Comparison of ENCODE assay signal across 1 cellular context in the genomic region with DNA sequence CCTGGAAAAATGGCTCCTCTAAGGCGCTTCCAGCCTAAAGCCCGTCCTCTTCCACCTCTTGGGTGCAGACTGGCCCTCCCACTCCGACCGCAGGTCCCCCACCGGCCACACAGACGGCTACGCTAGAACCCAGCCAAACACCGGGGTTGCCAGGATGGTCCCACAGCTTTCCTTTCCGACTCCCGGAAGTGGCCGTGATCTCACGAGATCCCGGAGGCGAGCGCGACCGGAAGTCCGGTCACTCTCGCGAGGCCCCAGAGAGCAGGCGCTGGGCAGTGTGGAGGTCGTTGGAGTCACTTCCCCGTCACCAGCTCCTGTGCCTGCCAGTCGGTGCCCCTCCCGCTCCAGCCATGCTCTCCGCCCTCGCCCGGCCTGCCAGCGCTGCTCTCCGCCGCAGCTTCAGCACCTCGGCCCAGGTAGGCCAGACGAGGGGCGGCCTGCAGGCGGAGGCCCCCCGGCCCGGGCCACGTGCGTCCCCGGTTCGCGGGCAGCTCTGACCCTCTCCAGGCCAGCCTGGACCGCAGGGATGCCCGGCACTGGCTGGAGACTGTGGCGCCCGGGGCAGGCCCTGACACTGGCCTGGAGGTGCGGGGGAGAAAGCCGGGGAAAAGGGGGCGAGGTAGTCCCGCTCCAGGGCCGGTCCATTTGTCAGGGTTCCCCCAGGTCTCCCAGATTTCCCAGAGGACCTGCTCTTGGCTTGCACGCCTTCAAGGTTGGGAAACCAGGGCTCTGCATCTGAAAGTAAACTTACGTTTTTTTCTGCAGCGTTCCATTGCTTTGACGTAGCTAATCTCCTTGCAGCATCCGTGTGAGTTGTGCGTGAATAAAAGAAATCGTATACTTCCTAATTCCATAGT.
TF ChIP-seq lines count a peak whose summit lies in the region.

A gene with protein sequence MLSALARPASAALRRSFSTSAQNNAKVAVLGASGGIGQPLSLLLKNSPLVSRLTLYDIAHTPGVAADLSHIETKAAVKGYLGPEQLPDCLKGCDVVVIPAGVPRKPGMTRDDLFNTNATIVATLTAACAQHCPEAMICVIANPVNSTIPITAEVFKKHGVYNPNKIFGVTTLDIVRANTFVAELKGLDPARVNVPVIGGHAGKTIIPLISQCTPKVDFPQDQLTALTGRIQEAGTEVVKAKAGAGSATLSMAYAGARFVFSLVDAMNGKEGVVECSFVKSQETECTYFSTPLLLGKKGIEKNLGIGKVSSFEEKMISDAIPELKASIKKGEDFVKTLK (plus strand): TSS at position 296 of the 857 bp plus-strand sequence. CDS start 55 bp downstream, at position 351.
A gene with protein sequence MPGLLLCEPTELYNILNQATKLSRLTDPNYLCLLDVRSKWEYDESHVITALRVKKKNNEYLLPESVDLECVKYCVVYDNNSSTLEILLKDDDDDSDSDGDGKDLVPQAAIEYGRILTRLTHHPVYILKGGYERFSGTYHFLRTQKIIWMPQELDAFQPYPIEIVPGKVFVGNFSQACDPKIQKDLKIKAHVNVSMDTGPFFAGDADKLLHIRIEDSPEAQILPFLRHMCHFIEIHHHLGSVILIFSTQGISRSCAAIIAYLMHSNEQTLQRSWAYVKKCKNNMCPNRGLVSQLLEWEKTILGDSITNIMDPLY (minus strand): TSS at position 190 of the 857 bp plus-strand sequence. CDS start 17,477 bp downstream, outside the sequence.

TF ChIP-seq in GM23338, 12 proteins besides CTCF, POLR2A, EP300 and RAD21 (continued from another document):
- TF ChIP-seq, protein P1, sequence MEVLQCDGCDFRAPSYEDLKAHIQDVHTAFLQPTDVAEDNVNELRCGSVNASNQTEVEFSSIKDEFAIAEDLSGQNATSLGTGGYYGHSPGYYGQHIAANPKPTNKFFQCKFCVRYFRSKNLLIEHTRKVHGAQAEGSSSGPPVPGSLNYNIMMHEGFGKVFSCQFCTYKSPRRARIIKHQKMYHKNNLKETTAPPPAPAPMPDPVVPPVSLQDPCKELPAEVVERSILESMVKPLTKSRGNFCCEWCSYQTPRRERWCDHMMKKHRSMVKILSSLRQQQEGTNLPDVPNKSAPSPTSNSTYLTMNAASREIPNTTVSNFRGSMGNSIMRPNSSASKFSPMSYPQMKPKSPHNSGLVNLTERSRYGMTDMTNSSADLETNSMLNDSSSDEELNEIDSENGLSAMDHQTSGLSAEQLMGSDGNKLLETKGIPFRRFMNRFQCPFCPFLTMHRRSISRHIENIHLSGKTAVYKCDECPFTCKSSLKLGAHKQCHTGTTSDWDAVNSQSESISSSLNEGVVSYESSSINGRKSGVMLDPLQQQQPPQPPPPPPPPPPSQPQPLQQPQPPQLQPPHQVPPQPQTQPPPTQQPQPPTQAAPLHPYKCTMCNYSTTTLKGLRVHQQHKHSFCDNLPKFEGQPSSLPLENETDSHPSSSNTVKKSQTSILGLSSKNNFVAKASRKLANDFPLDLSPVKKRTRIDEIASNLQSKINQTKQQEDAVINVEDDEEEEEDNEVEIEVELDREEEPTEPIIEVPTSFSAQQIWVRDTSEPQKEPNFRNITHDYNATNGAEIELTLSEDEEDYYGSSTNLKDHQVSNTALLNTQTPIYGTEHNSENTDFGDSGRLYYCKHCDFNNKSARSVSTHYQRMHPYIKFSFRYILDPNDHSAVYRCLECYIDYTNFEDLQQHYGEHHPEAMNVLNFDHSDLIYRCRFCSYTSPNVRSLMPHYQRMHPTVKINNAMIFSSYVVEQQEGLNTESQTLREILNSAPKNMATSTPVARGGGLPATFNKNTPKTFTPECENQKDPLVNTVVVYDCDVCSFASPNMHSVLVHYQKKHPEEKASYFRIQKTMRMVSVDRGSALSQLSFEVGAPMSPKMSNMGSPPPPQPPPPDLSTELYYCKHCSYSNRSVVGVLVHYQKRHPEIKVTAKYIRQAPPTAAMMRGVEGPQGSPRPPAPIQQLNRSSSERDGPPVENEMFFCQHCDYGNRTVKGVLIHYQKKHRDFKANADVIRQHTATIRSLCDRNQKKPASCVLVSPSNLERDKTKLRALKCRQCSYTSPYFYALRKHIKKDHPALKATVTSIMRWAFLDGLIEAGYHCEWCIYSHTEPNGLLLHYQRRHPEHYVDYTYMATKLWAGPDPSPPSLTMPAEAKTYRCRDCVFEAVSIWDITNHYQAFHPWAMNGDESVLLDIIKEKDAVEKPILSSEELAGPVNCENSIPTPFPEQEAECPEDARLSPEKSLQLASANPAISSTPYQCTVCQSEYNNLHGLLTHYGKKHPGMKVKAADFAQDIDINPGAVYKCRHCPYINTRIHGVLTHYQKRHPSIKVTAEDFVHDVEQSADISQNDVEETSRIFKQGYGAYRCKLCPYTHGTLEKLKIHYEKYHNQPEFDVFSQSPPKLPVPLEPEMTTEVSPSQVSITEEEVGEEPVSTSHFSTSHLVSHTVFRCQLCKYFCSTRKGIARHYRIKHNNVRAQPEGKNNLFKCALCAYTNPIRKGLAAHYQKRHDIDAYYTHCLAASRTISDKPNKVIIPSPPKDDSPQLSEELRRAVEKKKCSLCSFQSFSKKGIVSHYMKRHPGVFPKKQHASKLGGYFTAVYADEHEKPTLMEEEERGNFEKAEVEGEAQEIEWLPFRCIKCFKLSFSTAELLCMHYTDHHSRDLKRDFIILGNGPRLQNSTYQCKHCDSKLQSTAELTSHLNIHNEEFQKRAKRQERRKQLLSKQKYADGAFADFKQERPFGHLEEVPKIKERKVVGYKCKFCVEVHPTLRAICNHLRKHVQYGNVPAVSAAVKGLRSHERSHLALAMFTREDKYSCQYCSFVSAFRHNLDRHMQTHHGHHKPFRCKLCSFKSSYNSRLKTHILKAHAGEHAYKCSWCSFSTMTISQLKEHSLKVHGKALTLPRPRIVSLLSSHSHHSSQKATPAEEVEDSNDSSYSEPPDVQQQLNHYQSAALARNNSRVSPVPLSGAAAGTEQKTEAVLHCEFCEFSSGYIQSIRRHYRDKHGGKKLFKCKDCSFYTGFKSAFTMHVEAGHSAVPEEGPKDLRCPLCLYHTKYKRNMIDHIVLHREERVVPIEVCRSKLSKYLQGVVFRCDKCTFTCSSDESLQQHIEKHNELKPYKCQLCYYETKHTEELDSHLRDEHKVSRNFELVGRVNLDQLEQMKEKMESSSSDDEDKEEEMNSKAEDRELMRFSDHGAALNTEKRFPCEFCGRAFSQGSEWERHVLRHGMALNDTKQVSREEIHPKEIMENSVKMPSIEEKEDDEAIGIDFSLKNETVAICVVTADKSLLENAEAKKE (CRISPR knock-in tag; IDR thresholded peaks at IDR 0.05): no peak
- TF ChIP-seq POLR2AphosphoS5 (IDR thresholded peaks at IDR 0.05; ENCODE audit: low read depth): peak; percentile 97
- TF ChIP-seq, protein P2, sequence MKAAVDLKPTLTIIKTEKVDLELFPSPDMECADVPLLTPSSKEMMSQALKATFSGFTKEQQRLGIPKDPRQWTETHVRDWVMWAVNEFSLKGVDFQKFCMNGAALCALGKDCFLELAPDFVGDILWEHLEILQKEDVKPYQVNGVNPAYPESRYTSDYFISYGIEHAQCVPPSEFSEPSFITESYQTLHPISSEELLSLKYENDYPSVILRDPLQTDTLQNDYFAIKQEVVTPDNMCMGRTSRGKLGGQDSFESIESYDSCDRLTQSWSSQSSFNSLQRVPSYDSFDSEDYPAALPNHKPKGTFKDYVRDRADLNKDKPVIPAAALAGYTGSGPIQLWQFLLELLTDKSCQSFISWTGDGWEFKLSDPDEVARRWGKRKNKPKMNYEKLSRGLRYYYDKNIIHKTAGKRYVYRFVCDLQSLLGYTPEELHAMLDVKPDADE (IDR thresholded peaks at IDR 0.05): peak; percentile 89
- no peak for TF ChIP-seq STAT1 (IDR thresholded peaks at IDR 0.05; ENCODE audit: unreplicated experiment)
- no peak for TF ChIP-seq NANOG (IDR thresholded peaks at IDR 0.05; ENCODE audit: borderline replicate concordance)
- TF ChIP-seq CREB1 (CRISPR knock-in tag; IDR thresholded peaks at IDR 0.05; ENCODE audit: low read depth): peak; percentile 73
